ENCODE assay signal across 27 cellular contexts in genomic region chr6:127608554-127609270, GRCh38. TPM values are rescaled to one million over a fixed set of nuclear protein-coding genes. Genes with fewer than 3 reads are reported as not detected.
"Had no signal": no experiment of that assay in that cellular context is flagged by ENCODE, and none has a peak within 500 bp of the region (broad histone marks: within the 10 kb centered on the region; RNA-seq: fewer than 3 reads in every experiment).

No MANE protein-coding gene starts in this region.

- H3K27me3 ChIP-seq: ascending aorta, body of pancreas, MG63 had no signal

- H3K36me3 ChIP-seq: ascending aorta, MG63 had no signal

- H3K4me1 ChIP-seq: ascending aorta, body of pancreas had no signal

- H3K4me3 ChIP-seq: ascending aorta, body of pancreas, MG63 had no signal

- DNase-seq: activated B cell treated with CpG ODN at 0.5 μM for 24 hours; activated CD4-positive, alpha-beta T cell treated with anti-CD3 and anti-CD28 coated beads for 1 hour; activated CD4-positive, alpha-beta T cell treated with anti-CD3 and anti-CD28 coated beads, Interleukin-2, amount 10 ng/mL, durations not matched to agents 24 days and 14 days; activated CD4-positive, alpha-beta T cell treated with anti-CD3 and anti-CD28 coated beads, Interleukin-2, amount 50 U/mL, for 48 hours; activated CD8-positive, alpha-beta memory T cell treated with anti-CD3 and anti-CD28 coated beads, Interleukin-2, amount 10 ng/mL, durations not matched to agents 7 days and 5 days; activated effector memory CD4-positive, alpha-beta T cell treated with Interleukin-2 at 50 U/mL for 16 hours; activated naive CD4-positive, alpha-beta T cell; activated T-cell treated with anti-CD3 and anti-CD28 coated beads, Interleukin-2, amount 50 U/mL, for 24 hours; amniotic stem cell; body of pancreas; central memory CD4-positive, alpha-beta T cell; MG63; NCI-H1105; NCI-H1436; NCI-H1694 treated with DMSO at 0.1 percent for 48 hours; NCI-H2029 treated with DMSO at 0.1 percent for 48 hours; NCI-H2227 treated with DMSO at 0.1 percent for 48 hours; NCI-H446 treated with DMSO at 0.1 percent for 48 hours; NCI-H524 treated with DMSO at 0.1 percent for 48 hours; NCI-H774; NK-92 treated with Interleukin-12 subunit alpha and Interleukin-12 subunit beta, amount 100 ng/mL, for 24 hours; SIG-M5; T-helper 17 cell; T-helper 9 cell had no signal

- ATAC-seq: activated CD8-positive, alpha-beta memory T cell treated with anti-CD3 and anti-CD28 coated beads, Interleukin-2, amount 10 ng/mL, durations not matched to agents 7 days and 5 days; body of pancreas; T-helper 17 cell had no signal

- H3K9me3 ChIP-seq: ascending aorta, body of pancreas, MG63 had no signal

- H3K27ac ChIP-seq: ascending aorta, body of pancreas had no signal

RNA-seq across cellular contexts. Expression of gene C6orf58, which starts 31.7 kb away (rescaled TPM):
- total RNA-seq: activated B cell treated with CpG ODN at 0.5 μM for 24 hours; activated CD4-positive, alpha-beta T cell treated with anti-CD3 and anti-CD28 coated beads, Interleukin-2, amount 10 ng/mL, durations not matched to agents 24 days and 14 days; activated CD8-positive, alpha-beta memory T cell treated with anti-CD3 and anti-CD28 coated beads, Interleukin-2, amount 10 ng/mL, durations not matched to agents 7 days and 5 days; ascending aorta; body of pancreas; bronchial epithelial cell; chondrocyte; T-helper 17 cell had no signal
